8 cellular contexts compared by ENCODE assay signal in the genomic region with DNA sequence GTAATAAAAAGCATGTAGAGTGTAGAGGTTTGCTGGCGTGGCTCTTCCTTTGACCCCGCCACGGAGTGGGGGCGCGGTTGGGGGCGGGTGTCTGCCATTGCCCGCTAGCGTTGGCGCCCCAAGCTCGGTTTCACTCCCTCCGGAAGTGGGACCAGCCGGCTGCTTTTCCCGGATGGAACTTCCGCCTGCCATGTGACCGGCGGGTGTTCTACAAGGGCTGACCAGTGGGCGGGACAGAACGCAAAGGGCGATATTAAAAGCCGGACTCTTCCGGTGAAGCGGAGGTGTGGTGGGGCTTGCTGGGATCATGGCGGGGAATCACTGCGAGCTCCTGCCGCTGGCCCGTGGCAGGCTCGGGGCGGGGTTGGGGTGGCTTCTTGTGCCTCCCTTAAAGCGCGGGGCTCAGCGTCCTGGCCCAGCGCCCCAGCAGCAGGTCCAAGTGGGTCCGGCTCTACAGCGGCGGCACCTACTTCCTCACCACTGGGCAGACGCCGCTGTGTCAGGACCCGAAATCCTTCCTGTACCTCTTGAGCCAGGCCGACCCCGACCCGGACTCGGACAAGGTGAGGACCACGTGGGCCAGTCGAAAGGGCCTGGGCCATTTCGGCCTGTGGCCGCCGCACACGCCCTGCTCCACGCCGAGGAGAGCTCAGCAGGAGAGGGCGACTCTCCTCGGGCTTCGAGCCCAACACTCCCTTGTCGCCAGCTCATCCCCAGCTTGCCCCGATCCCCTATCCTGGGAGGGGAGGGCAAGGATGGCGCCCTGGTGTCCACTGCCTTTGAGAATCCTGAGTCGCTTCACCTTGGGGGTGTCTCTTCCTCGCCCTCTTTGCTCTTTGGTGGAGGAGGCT.
A peak's percentile ranks its signal among the peaks of the same experiment; 100 is the strongest.
DNase-seq lines count a peak whose midpoint lies in the region; ATAC-seq and TF ChIP-seq lines count a peak whose summit lies in the region.

No MANE protein-coding gene starts in this region.

- RAD21 ChIA-PET in HCT116 (lab: Charles Lee; ENCODE audit: low non-redundant PET in 1 of 2, low total read pairs in 2 of 2, uncharacterized antibody in 2 of 2, unreplicated experiment in 2 of 2): no interaction called here

- no peaks in the 10 kb centered on the region for H3K4me1 ChIP-seq in ES-I3 (ENCODE audit: insufficient read depth, low read length)
- H3K4me1 ChIP-seq in HCT116 (ENCODE audit: control insufficient read depth in 1 of 2, insufficient read depth in 2 of 2, low read length in 2 of 2): peaks cover 0 to 6% of the 10 kb centered on the region in 2 experiments; a peak in 2 of 4 replicates
- peaks cover 25% of the 10 kb centered on the region for H3K4me1 ChIP-seq in suprapubic skin

- POLR2A ChIA-PET in HCT116 (lab: Charles Lee): interaction anchor here (1.2 kb wide), 1 partner anchor 73 kb away, joined by 3 read pairs; no protein-coding TSS in a partner anchor

- H3K9me3 Mint-ChIP-seq in activated naive CD4-positive, alpha-beta T cell treated with anti-CD3 and anti-CD28 coated beads, Interleukin-2, amount 50 U/mL, for 24 hours: no peaks in the 10 kb centered on the region

- H3K4me3 ChIP-seq in HCT116 (replicated peaks in 1 of 2; ENCODE audit: low read depth in 1 of 2, low read length in 2 of 2) (peak overlapping the region; percentile 94 to 98), NB4 (ENCODE audit: low read depth, low read length) (peak overlapping the region; percentile 91), SK-N-MC (peak overlapping the region; percentile 91), suprapubic skin (peak overlapping the region; percentile 91)

- H4K20me1 ChIP-seq in HCT116 (ENCODE audit: insufficient read depth): no peaks in the 10 kb centered on the region

- H3K36me3 Mint-ChIP-seq in activated naive CD4-positive, alpha-beta T cell treated with anti-CD3 and anti-CD28 coated beads, Interleukin-2, amount 50 U/mL, for 24 hours: no peaks in the 10 kb centered on the region

- no peak for TF ChIP-seq CTCF in HCT116 (IDR thresholded peaks at IDR 0.05 in 2 of 3, conservative IDR thresholded peaks at IDR 0.05 in 1 of 3; ENCODE audit: borderline replicate concordance in 1 of 3, insufficient read depth in 1 of 3, low read depth in 2 of 3, low read length in 2 of 3)
- no peak for TF ChIP-seq CTCF in NB4 (IDR thresholded peaks at IDR 0.05; ENCODE audit: low read depth, low read length)
- no peak for TF ChIP-seq CTCF in suprapubic skin (IDR thresholded peaks at IDR 0.05)

- H3K4me3 Mint-ChIP-seq in activated naive CD4-positive, alpha-beta T cell treated with anti-CD3 and anti-CD28 coated beads, Interleukin-2, amount 50 U/mL, for 24 hours: peak overlapping the region; percentile 97

- CTCF ChIA-PET in HCT116 (lab: Charles Lee): no interaction called here

- peak; percentile 94 for ATAC-seq in HCT116

- intact Hi-C loops in HCT116 (cut with micrococcal nuclease): no loop called here

- under 1% methylated on average over 24 of the region's 58 CpGs for WGBS in suprapubic skin

- H3K27ac ChIP-seq in HCT116 (ENCODE audit: low read depth, low read length) (peak overlapping the region; percentile 74), SK-N-MC (peak overlapping the region; percentile 55; the same call in 1 of the 2 replicates), suprapubic skin (peak overlapping the region; percentile 76)

- H3K9ac ChIP-seq in ES-I3 (ENCODE audit: low read depth, low read length) (peak overlapping the region; percentile 99), HCT116 (ENCODE audit: low read length) (peak overlapping the region; percentile 88), SK-N-MC (ENCODE audit: insufficient read length) (peak overlapping the region; percentile 92)

- H3K9me3 ChIP-seq in ES-I3 (ENCODE audit: control insufficient read depth, insufficient read depth, low read length) (no peaks in the 10 kb centered on the region), HCT116 (ENCODE audit: control insufficient read depth in 1 of 2, insufficient read depth in 1 of 2, low read depth in 1 of 2, low read length in 2 of 2) (no peaks in the 10 kb centered on the region), SK-N-MC (ENCODE audit: low read depth, low read length) (no peaks in the 10 kb centered on the region), suprapubic skin (no peaks in the 10 kb centered on the region)

- peak overlapping the region; percentile 96 for H3K27ac Mint-ChIP-seq in activated naive CD4-positive, alpha-beta T cell treated with anti-CD3 and anti-CD28 coated beads, Interleukin-2, amount 50 U/mL, for 24 hours

- peak overlapping the region; percentile 82 for H3K4me2 ChIP-seq in HCT116 (ENCODE audit: low read length)

- peaks cover 30% of the 10 kb centered on the region for H3K79me2 ChIP-seq in HCT116 (ENCODE audit: insufficient read depth, low read length)

- no peak for TF ChIP-seq RAD21 in HCT116 (IDR thresholded peaks at IDR 0.05; ENCODE audit: low read depth)

- H2AFZ ChIP-seq in HCT116 (ENCODE audit: low read depth, low read length, poor library complexity, severe bottlenecking): peak overlapping the region; percentile 63

- TF ChIP-seq EP300 in suprapubic skin (IDR thresholded peaks at IDR 0.05): no peak

- no peaks in the 10 kb centered on the region for H3K27me3 Mint-ChIP-seq in activated naive CD4-positive, alpha-beta T cell treated with anti-CD3 and anti-CD28 coated beads, Interleukin-2, amount 50 U/mL, for 24 hours

- TSS peak; percentile 59 for BruUV-seq in HCT116 (replicated peaks; lab: Mats Ljungman, UMichigan)

- peaks cover 24% of the 10 kb centered on the region for H3K4me1 Mint-ChIP-seq in activated naive CD4-positive, alpha-beta T cell treated with anti-CD3 and anti-CD28 coated beads, Interleukin-2, amount 50 U/mL, for 24 hours

- DNase-seq in HCT116 (ENCODE audit: low read depth, low spot score): peak; percentile 94
- peak; percentile 97 for DNase-seq in NB4 (ENCODE audit: low read depth)
- peak; percentile 45 for DNase-seq in SK-N-MC (ENCODE audit: low read depth, low spot score)
- DNase-seq in glomerular visceral epithelial cell (ENCODE audit: extremely low spot score): peak; percentile 95
- peak; percentile 95 for DNase-seq in occipital lobe (lab: John Stamatoyannopoulos, UW)
- peak; percentile 97 for DNase-seq in suprapubic skin (ENCODE audit: low spot score in 2 of 2)

- peak; percentile 94 for TF ChIP-seq POLR2A in HCT116 (IDR thresholded peaks at IDR 0.05; ENCODE audit: borderline replicate concordance, extremely low read depth, insufficient read depth, insufficient read length)
- TF ChIP-seq POLR2A in NB4 (IDR thresholded peaks at IDR 0.05; ENCODE audit: extremely low read depth, insufficient read length): peak; percentile 83
- peak in 1 of 2 donors; percentile 81 for TF ChIP-seq POLR2A in suprapubic skin (IDR thresholded peaks at IDR 0.05)

- H3K9me2 ChIP-seq in HCT116 (ENCODE audit: insufficient read depth): no peaks in the 10 kb centered on the region

- H3K36me3 ChIP-seq in ES-I3 (ENCODE audit: insufficient read depth, low read length): no peaks in the 10 kb centered on the region
- H3K36me3 ChIP-seq in HCT116 (ENCODE audit: control insufficient read depth in 1 of 2, insufficient read depth in 2 of 2, low read length in 2 of 2): peaks cover 0 to 3% of the 10 kb centered on the region in 2 experiments; a peak in 1 of 4 replicates
- H3K36me3 ChIP-seq in SK-N-MC (ENCODE audit: insufficient read depth, low read length): no peaks in the 10 kb centered on the region
- H3K36me3 ChIP-seq in suprapubic skin: peaks cover 7% of the 10 kb centered on the region

- no peaks in the 10 kb centered on the region for H3K27me3 ChIP-seq in HCT116 (ENCODE audit: insufficient read depth, low read length)
- no peaks in the 10 kb centered on the region for H3K27me3 ChIP-seq in suprapubic skin

TF ChIP-seq in HCT116, 20 proteins besides CTCF, POLR2A, EP300 and RAD21 (continues in another document):
- TF ChIP-seq TCF7L2 (IDR thresholded peaks at IDR 0.05; ENCODE audit: borderline replicate concordance, extremely low read depth, insufficient read depth, insufficient read length) (peak; percentile 65), SRF (IDR thresholded peaks at IDR 0.05; ENCODE audit: low read depth) (peak; percentile 94), CBX3 (IDR thresholded peaks at IDR 0.05; ENCODE audit: low read depth) (peak; percentile 98), POLR2AphosphoS5 (IDR thresholded peaks at IDR 0.05; ENCODE audit: low read depth, low read length) (peak; percentile 98), EZH2 (IDR thresholded peaks at IDR 0.05) (no peak), EZH2phosphoT487 (IDR thresholded peaks at IDR 0.05; ENCODE audit: borderline replicate concordance) (no peak), ZNF274 (IDR thresholded peaks at IDR 0.05; ENCODE audit: low read depth, low read length) (no peak), YY1 (IDR thresholded peaks at IDR 0.05; ENCODE audit: extremely low read depth, insufficient replicate concordance, low read depth, low read length) (peak; percentile 93), JUND (IDR thresholded peaks at IDR 0.05) (peak; percentile 72)
- TF ChIP-seq, protein P1, sequence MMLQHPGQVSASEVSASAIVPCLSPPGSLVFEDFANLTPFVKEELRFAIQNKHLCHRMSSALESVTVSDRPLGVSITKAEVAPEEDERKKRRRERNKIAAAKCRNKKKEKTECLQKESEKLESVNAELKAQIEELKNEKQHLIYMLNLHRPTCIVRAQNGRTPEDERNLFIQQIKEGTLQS (IDR thresholded peaks at IDR 0.05): no peak
- TF ChIP-seq, protein P2, sequence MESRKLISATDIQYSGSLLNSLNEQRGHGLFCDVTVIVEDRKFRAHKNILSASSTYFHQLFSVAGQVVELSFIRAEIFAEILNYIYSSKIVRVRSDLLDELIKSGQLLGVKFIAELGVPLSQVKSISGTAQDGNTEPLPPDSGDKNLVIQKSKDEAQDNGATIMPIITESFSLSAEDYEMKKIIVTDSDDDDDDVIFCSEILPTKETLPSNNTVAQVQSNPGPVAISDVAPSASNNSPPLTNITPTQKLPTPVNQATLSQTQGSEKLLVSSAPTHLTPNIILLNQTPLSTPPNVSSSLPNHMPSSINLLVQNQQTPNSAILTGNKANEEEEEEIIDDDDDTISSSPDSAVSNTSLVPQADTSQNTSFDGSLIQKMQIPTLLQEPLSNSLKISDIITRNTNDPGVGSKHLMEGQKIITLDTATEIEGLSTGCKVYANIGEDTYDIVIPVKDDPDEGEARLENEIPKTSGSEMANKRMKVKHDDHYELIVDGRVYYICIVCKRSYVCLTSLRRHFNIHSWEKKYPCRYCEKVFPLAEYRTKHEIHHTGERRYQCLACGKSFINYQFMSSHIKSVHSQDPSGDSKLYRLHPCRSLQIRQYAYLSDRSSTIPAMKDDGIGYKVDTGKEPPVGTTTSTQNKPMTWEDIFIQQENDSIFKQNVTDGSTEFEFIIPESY (IDR thresholded peaks at IDR 0.05; ENCODE audit: extremely low read depth, insufficient replicate concordance, low read length): peak; percentile 58

Comparison
In these comparisons a context has a peak if more than half of its experiments do, and no peak if none do; other contexts are left out.
1. Peak in every context shown above with its lines: DNase-seq, ATAC-seq, H3K4me3 ChIP-seq and H3K27ac ChIP-seq.
2. DNase-seq: peak in every context shown above with its lines; median percentile 97 in NB4; 97 in suprapubic skin; 95 in glomerular visceral epithelial cell; 95 in occipital lobe; 94 in HCT116; 45 in SK-N-MC.